13 cellular contexts compared by ENCODE assay signal in the genomic region with DNA sequence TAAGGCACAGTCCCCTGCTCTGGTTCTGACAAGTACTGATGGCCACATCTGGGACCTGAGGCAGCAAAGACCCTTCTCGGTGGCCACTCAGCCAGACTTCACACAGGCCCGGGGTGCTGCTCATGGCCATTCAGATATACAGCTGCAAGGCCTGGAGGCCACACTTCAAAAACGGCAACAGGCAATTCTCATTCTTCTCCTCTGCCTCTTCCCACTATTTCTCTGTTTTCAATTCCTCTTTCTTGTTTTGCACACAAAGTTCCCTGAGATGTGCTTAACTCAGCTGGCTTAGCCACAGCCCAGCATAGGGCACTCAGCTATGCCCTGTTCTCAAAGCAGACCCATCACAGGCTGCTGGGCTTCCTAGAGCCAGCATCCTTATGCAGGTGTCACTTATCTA. TPM values are rescaled to one million over a fixed set of nuclear protein-coding genes. Genes with fewer than 3 reads are reported as not detected.
DNase-seq lines count a peak whose midpoint lies in the region; ATAC-seq, FAIRE-seq and TF ChIP-seq lines count a peak whose summit lies in the region.
"Had no signal": no experiment of that assay in that cellular context is flagged by ENCODE, and none has a peak within 500 bp of the region (broad histone marks: within the 10 kb centered on the region; RNA-seq: fewer than 3 reads in every experiment).

No MANE protein-coding gene starts in this region.

- no peak for FAIRE-seq in GM12878 (lab: Jason Lieb, UNC)

- POLR2A ChIA-PET in GM12878 (lab: Charles Lee) = interaction anchor here (0.8 to 1.3 kb wide), 2 partner anchors 9 to 13 kb away, joined by 4 to 5 read pairs; no protein-coding TSS in a partner anchor

- H3K27me3 ChIP-seq in GM12878 (replicated peaks in 1 of 2; ENCODE audit: control insufficient read depth in 2 of 2, insufficient read depth in 2 of 2, low read length in 1 of 2) (no peaks in the 10 kb centered on the region), osteoblast (ENCODE audit: insufficient read depth, low read length) (no peaks in the 10 kb centered on the region)
- H3K27me3 ChIP-seq: tibial artery had no signal

- CTCF ChIA-PET in GM12878 (lab: Yijun Ruan, JAX) = interaction anchor here (0.8 to 2.5 kb wide), 4 partner anchors 9 to 15 kb away, joined by 3 to 14 read pairs (median 4); no protein-coding TSS in a partner anchor

- SMC1A ChIA-PET in GM12878 (lab: Charles Lee; ENCODE audit: uncharacterized antibody, unreplicated experiment) = interaction anchor here (0.6 to 1.6 kb wide), 4 partner anchors 9 to 50 kb away, joined by 3 to 7 read pairs (median 4); no protein-coding TSS in a partner anchor

- TF ChIP-seq EP300 in GM12878 (IDR thresholded peaks at IDR 0.05; ENCODE audit: borderline replicate concordance in 1 of 2, control insufficient read depth in 1 of 2, low read depth in 2 of 2, low read length in 2 of 2) = no peak

- no peaks in the 10 kb centered on the region for H4K20me1 ChIP-seq in GM12878 (ENCODE audit: control insufficient read depth, insufficient read depth)
- peaks cover 4% of the 10 kb centered on the region for H4K20me1 ChIP-seq in osteoblast (ENCODE audit: insufficient read depth, low read length)

- H3K9ac ChIP-seq in GM12878 (ENCODE audit: control insufficient read depth, insufficient read depth, low read length) = no peak overlapping the region

- RAD21 ChIA-PET in GM12878 (lab: Charles Lee; ENCODE audit: unreplicated experiment) = interaction anchor here (1.3 kb wide), 1 partner anchor 12 kb away, joined by 6 read pairs; no protein-coding TSS in a partner anchor

- H2AFZ ChIP-seq in GM12878 (ENCODE audit: control insufficient read depth, low read depth, low read length) (no peak overlapping the region; the same call in 1 of the 2 replicates), osteoblast (ENCODE audit: low read length) (no peak overlapping the region)

- TF ChIP-seq CTCF in GM12878 (IDR thresholded peaks at IDR 0.05 in 2 of 3, conservative IDR thresholded peaks at IDR 0.05 in 1 of 3; ENCODE audit: control insufficient read depth in 2 of 3, extremely low read depth in 1 of 3, insufficient read depth in 1 of 3, low read depth in 3 of 3, low read length in 3 of 3) (no peak), osteoblast (IDR thresholded peaks at IDR 0.05; ENCODE audit: extremely low read depth, low read depth, low read length) (no peak)

- H3K79me2 ChIP-seq in GM12878 (ENCODE audit: control insufficient read depth, insufficient read depth, low read length) (no peaks in the 10 kb centered on the region), osteoblast (ENCODE audit: insufficient read depth, low read length) (peaks cover 8% of the 10 kb centered on the region)

- TF ChIP-seq POLR2A in GM12878 (IDR thresholded peaks at IDR 0.05; ENCODE audit: low read depth, low read length) = no peak

- H3K9me3 ChIP-seq in GM12878 (replicated peaks; ENCODE audit: control insufficient read depth, insufficient read depth, low read length) (no peaks in the 10 kb centered on the region), osteoblast (ENCODE audit: low read depth, low read length) (no peaks in the 10 kb centered on the region)
- H3K9me3 ChIP-seq: tibial artery had no signal

- H3K27ac ChIP-seq in GM12878 (ENCODE audit: control insufficient read depth, insufficient read depth) = peak overlapping the region; percentile 60
- no peak overlapping the region for H3K27ac ChIP-seq in osteoblast (ENCODE audit: low read depth, low read length)
- H3K27ac ChIP-seq: tibial artery had no signal

- H3K4me3 ChIP-seq in GM12878 = no peak overlapping the region
- no peak overlapping the region for H3K4me3 ChIP-seq in osteoblast (ENCODE audit: insufficient read depth, low read length)
- H3K4me3 ChIP-seq: tibial artery had no signal

- in situ Hi-C loops in GM12878 (cut with MboI) = no loop called here

- BruUV-seq in GM12878 (replicated peaks; lab: Mats Ljungman, UMichigan) = no TSS peak

- WGBS in GM12878 (ENCODE audit: insufficient coverage, insufficient replicate concordance, low lambda C conversion rate, missing lambda C conversion rate) = 0% methylated on average over 3 of the region's 3 CpGs

- H3K4me1 ChIP-seq in GM12878 (ENCODE audit: control insufficient read depth, insufficient read depth, low read length) (peaks cover 53% of the 10 kb centered on the region), osteoblast (ENCODE audit: insufficient read depth, low read length) (peaks cover 2% of the 10 kb centered on the region)

- DNase-seq in Ammon's horn (ENCODE audit: low spot score) (peak; percentile 50), GM12878 (ENCODE audit: low read depth, low spot score) (no peak), osteoblast (ENCODE audit: insufficient read length, low spot score, missing footprints) (no peak), LoVo (ENCODE audit: low spot score) (no peak), middle frontal gyrus (ENCODE audit: extremely low spot score, low spot score) (no peak)
- no peak for DNase-seq in activated effector memory CD4-positive, alpha-beta T cell treated with Interleukin-2 at 50 U/mL for 16 hours
- DNase-seq: GDM1; HCEC 1CT; nephron progenitor cell; stimulated activated CD4-positive, alpha-beta T cell treated with anti-CD3 and anti-CD28 coated beads, Interleukin-1b, Interleukin-23, amount 100 ng/mL, for 48 hours; tibial artery had no signal

- no peak for TF ChIP-seq RAD21 in GM12878 (IDR thresholded peaks at IDR 0.05; ENCODE audit: insufficient read depth, low read depth, low read length)

- ATAC-seq in GM19455 (IDR thresholded peaks at IDR 0.05; ENCODE audit: unreplicated experiment) = peak; percentile 42
- ATAC-seq in HG03066 (IDR thresholded peaks at IDR 0.05; ENCODE audit: low read depth, unreplicated experiment) = peak; percentile 53
- peak; percentile 71 for ATAC-seq in GM12878

- intact Hi-C loops in GM12878 (cut with micrococcal nuclease; ENCODE audit: unreplicated experiment) = no loop called here

- H3K36me3 ChIP-seq in GM12878 (ENCODE audit: control insufficient read depth in 2 of 2, insufficient read depth in 2 of 2, low read length in 1 of 2) = no peaks in the 10 kb centered on the region
- H3K36me3 ChIP-seq in osteoblast (ENCODE audit: insufficient read depth, low read length) = no peaks in the 10 kb centered on the region

- H3K4me2 ChIP-seq in GM12878 (ENCODE audit: control insufficient read depth, insufficient read depth) (peak overlapping the region; percentile 71), osteoblast (ENCODE audit: insufficient read depth, low read length) (no peak overlapping the region)

TF ChIP-seq in GM12878, 131 proteins besides CTCF, POLR2A, EP300 and RAD21 (continues in another document):
- TF ChIP-seq IKZF2 (IDR thresholded peaks at IDR 0.05) = peak; percentile 89 to 90
- 0 out of 2 replicates have a peak, but pooled peaks have one; percentile 25 for TF ChIP-seq TCF12 (IDR thresholded peaks at IDR 0.05; ENCODE audit: low read depth, low read length)
- no peak for TF ChIP-seq SIX5 (IDR thresholded peaks at IDR 0.05; ENCODE audit: low read depth, low read length, severe bottlenecking)
- TF ChIP-seq IKZF1 (conservative IDR thresholded peaks at IDR 0.05) = peak; percentile 80
- TF ChIP-seq PAX5 (IDR thresholded peaks at IDR 0.05; ENCODE audit: borderline replicate concordance, low read depth, low read length) = 0 out of 2 replicates have a peak, but pooled peaks have one; percentile 21
- peak; percentile 65; the same call in 1 of the 2 replicates for TF ChIP-seq MTA3 (IDR thresholded peaks at IDR 0.05; ENCODE audit: borderline replicate concordance, low read length)
- TF ChIP-seq RFX5 (IDR thresholded peaks at IDR 0.05; ENCODE audit: low read depth, low read length) = no peak

RNA-seq across cellular contexts. Expression of gene PTPN18, which starts 29.9 kb away (rescaled TPM):
- 33.3 and 40.8 TPM in 2 replicates for total RNA-seq in GM12878 (2013; cell fraction: nucleolus; rRNA removed)
- 31.4 and 36.9 TPM in 2 replicates for total RNA-seq in GM12878 (2014; rRNA removed)
- total RNA-seq in GM12878 (2014; rRNA removed; fragmentation: Illumina TruSeq; extraction: Trizol) = 38.5 and 39.8 TPM in 2 replicates
- 41.9 and 43.1 TPM in 2 replicates for total RNA-seq in GM12878 (2021)
- polyA plus RNA-seq in GM12878 (2011; ENCODE audit: low read depth) = 26.0 TPM
- 29.3 and 47.0 TPM in 2 replicates for polyA plus RNA-seq in GM12878 (2011; rRNA removed)
- 50.1 and 55.8 TPM in 2 replicates for polyA plus RNA-seq in GM12878 (2011; cell fraction: cytosol; rRNA removed)
- 44.1 and 45.8 TPM in 2 replicates for polyA plus RNA-seq in GM12878 (2011; cell fraction: nucleus; rRNA removed)
- 37.9 and 44.0 TPM in 2 replicates for polyA plus RNA-seq in GM12878 (2012)
- polyA plus RNA-seq in GM12878 (2014; fragmentation: Illumina TruSeq; extraction: Trizol) = 89.9 and 99.8 TPM in 2 replicates
- 10 to 100 TPM; 14.8 to 17.5 TPM for polyA plus RNA-seq in GM12878 (2014; fragmentation: Nextera tagmentation; extraction: Ambion mirVana)
- polyA plus RNA-seq in GM12878 (2014; rRNA removed) = 58.4 and 58.8 TPM in 2 replicates
- polyA plus RNA-seq in GM12878 (2016; fragmentation: Nextera tagmentation; extraction: Ambion mirVana) = 10 to 100 TPM; 43.7 to 45.6 TPM
- polyA minus RNA-seq in GM12878 (2011; rRNA and poly(A)+ RNA removed) = 22.4 and 27.1 TPM in 2 replicates
- polyA minus RNA-seq in GM12878 (2011; cell fraction: cytosol; rRNA and poly(A)+ RNA removed) = 13.2 and 13.4 TPM in 2 replicates
- polyA minus RNA-seq in GM12878 (2011; cell fraction: nucleus; rRNA and poly(A)+ RNA removed) = 17.3 and 30.1 TPM in 2 replicates
- 28.6 and 29.0 TPM in 2 replicates for total RNA-seq in osteoblast

RNA-seq across cellular contexts. Expression of gene IMP4, which starts 43.0 kb away (rescaled TPM):
- 66.8 and 77.9 TPM in 2 replicates for total RNA-seq in GM12878 (2013; cell fraction: nucleolus; rRNA removed)
- total RNA-seq in GM12878 (2014; rRNA removed) (181 and 209 TPM in 2 replicates), GM12878 (2014; rRNA removed; fragmentation: Illumina TruSeq; extraction: Trizol) (74.9 and 85.3 TPM in 2 replicates), GM12878 (2021) (166 and 171 TPM in 2 replicates), osteoblast (54.8 and 55.7 TPM in 2 replicates)
- polyA plus RNA-seq in GM12878 (2011; ENCODE audit: low read depth) = 61.6 TPM
- polyA plus RNA-seq in GM12878 (2011; rRNA removed) (78.0 and 162 TPM in 2 replicates), GM12878 (2014; fragmentation: Illumina TruSeq; extraction: Trizol) (43.2 and 70.5 TPM in 2 replicates), GM12878 (2014; fragmentation: Nextera tagmentation; extraction: Ambion mirVana) (100 to 1,000 TPM in 1 of 2 experiments, 10 to 100 TPM in 1; 41.4 to 100 TPM), GM12878 (2014; rRNA removed) (242 and 273 TPM in 2 replicates), GM12878 (2016; fragmentation: Nextera tagmentation; extraction: Ambion mirVana) (100 to 1,000 TPM; 183 to 206 TPM)
- 306 and 444 TPM in 2 replicates for polyA plus RNA-seq in GM12878 (2011; cell fraction: cytosol; rRNA removed)
- 402 and 407 TPM in 2 replicates for polyA plus RNA-seq in GM12878 (2011; cell fraction: nucleus; rRNA removed)
- polyA plus RNA-seq in GM12878 (2012) = 134 and 142 TPM in 2 replicates
- polyA minus RNA-seq in GM12878 (2011; rRNA and poly(A)+ RNA removed) = 132 and 174 TPM in 2 replicates
- 64.4 and 65.1 TPM in 2 replicates for polyA minus RNA-seq in GM12878 (2011; cell fraction: cytosol; rRNA and poly(A)+ RNA removed)
- polyA minus RNA-seq in GM12878 (2011; cell fraction: nucleus; rRNA and poly(A)+ RNA removed) = 89.7 and 141 TPM in 2 replicates
